ENCODE assay signal across 15 cellular contexts in the genomic region with DNA sequence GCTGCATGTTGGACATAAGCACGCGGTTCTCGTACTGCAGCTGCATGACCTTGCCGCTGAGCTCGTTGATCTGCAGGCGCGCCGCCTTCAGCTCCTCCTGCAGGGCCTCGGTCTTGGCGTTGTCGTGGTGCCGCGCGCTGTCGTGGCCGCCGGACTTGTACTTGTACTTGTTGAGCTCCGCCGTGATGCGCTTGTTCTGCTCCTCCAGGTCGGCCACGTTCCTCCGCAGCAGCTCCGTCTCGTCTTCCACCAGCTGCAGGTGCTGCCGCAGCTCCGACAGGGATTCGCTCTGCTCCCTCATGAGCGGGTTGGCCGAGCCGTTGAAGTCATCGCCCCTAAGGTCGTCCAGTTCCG. TPM values are rescaled to one million over a fixed set of nuclear protein-coding genes. Genes with fewer than 3 reads are reported as not detected.
DNase-seq lines count a peak whose midpoint lies in the region; ATAC-seq and TF ChIP-seq lines count a peak whose summit lies in the region.
"Had no signal": no experiment of that assay in that cellular context is flagged by ENCODE, and none has a peak within 500 bp of the region (broad histone marks: within the 10 kb centered on the region; RNA-seq: fewer than 3 reads in every experiment).

No MANE protein-coding gene starts in this region.

- ATAC-seq in Right ventricle myocardium superior (ENCODE audit: poor library complexity) (no peak), RWPE2 (ENCODE audit: low read depth) (no peak), aorta (ENCODE audit: low FRiP score) (no peak), HG03565 (IDR thresholded peaks at IDR 0.05; ENCODE audit: unreplicated experiment) (no peak)
- ATAC-seq: A549 had no signal

- H3K4me1 ChIP-seq in right atrium auricular region (no peaks in the 10 kb centered on the region), RWPE2 (ENCODE audit: insufficient read depth, poor library complexity, severe bottlenecking) (no peaks in the 10 kb centered on the region), aorta (ENCODE audit: control insufficient read depth in 1 of 2, insufficient read depth in 2 of 2, low read length in 2 of 2) (no peaks in the 10 kb centered on the region)

- H3K27ac ChIP-seq in right atrium auricular region (no peak overlapping the region), RWPE2 (ENCODE audit: poor library complexity, severe bottlenecking) (no peak overlapping the region), aorta (ENCODE audit: low read depth in 1 of 2, low read length in 2 of 2) (no peak overlapping the region)
- H3K27ac ChIP-seq: A549 had no signal

- no peaks in the 10 kb centered on the region for H3K27me3 ChIP-seq in right atrium auricular region
- H3K27me3 ChIP-seq in RWPE2 (ENCODE audit: insufficient read depth, poor library complexity, severe bottlenecking): no peaks in the 10 kb centered on the region
- H3K27me3 ChIP-seq in aorta (ENCODE audit: control insufficient read depth in 1 of 2, insufficient read depth in 2 of 2, low read length in 1 of 2): no peaks in the 10 kb centered on the region
- H3K27me3 ChIP-seq: MG63 had no signal

- H3K9me3 ChIP-seq in right atrium auricular region: no peaks in the 10 kb centered on the region
- H3K9me3 ChIP-seq in RWPE2 (ENCODE audit: severe bottlenecking): no peaks in the 10 kb centered on the region
- no peaks in the 10 kb centered on the region for H3K9me3 ChIP-seq in aorta (ENCODE audit: control insufficient read depth, low read length)
- H3K9me3 ChIP-seq: A549, MG63 had no signal

- peak; percentile 39 for DNase-seq in Right ventricle myocardium superior
- DNase-seq in right atrium auricular region (ENCODE audit: low spot score): no peak
- peak; percentile 62 for DNase-seq in RWPE2 (ENCODE audit: low spot score)
- DNase-seq in fibroblast of villous mesenchyme (ENCODE audit: low read depth): no peak
- DNase-seq in aorta: peak; percentile 44 to 77
- no peak for DNase-seq in GM19240 (ENCODE audit: insufficient read length, low spot score)
- DNase-seq: GOT3, MG63, NCI-H1092 treated with DMSO at 0.1 percent for 48 hours, NCI-H1694, NCI-H345 had no signal

- 80 to 85% methylated on average over 34 of the region's 34 CpGs for WGBS in aorta, 2 donors

- TF ChIP-seq CTCF in right atrium auricular region (IDR thresholded peaks at IDR 0.05) (no peak), RWPE2 (IDR thresholded peaks at IDR 0.05; ENCODE audit: poor library complexity, severe bottlenecking) (no peak), fibroblast of villous mesenchyme (IDR thresholded peaks at IDR 0.05; ENCODE audit: insufficient read depth, low read depth, low read length) (no peak)

- no peak overlapping the region for H3K4me3 ChIP-seq in right atrium auricular region
- no peak overlapping the region for H3K4me3 ChIP-seq in RWPE2 (ENCODE audit: severe bottlenecking)
- H3K4me3 ChIP-seq in fibroblast of villous mesenchyme (ENCODE audit: low read depth, low read length): peak overlapping the region; percentile 6
- H3K4me3 ChIP-seq in aorta (ENCODE audit: low read length in 2 of 2): no peak overlapping the region
- H3K4me3 ChIP-seq: A549, MG63 had no signal

- H3K36me3 ChIP-seq in right atrium auricular region (no peaks in the 10 kb centered on the region), RWPE2 (ENCODE audit: low read depth) (no peaks in the 10 kb centered on the region), aorta (ENCODE audit: control insufficient read depth in 1 of 2, insufficient read depth in 2 of 2, low read length in 1 of 2) (no peaks in the 10 kb centered on the region)
- H3K36me3 ChIP-seq: MG63 had no signal

- intact Hi-C loops in Right ventricle myocardium superior (cut with DNase I): no loop called here
- intact Hi-C loops in aorta (cut with DNase I): no loop called here

RNA-seq across cellular contexts. Expression of a gene that starts 16.6 kb away (rescaled TPM):
- 3.1 TPM for total RNA-seq in Right ventricle myocardium superior
- 1 to 10 TPM; 1.5 to 1.8 TPM for total RNA-seq in right atrium auricular region
- 0.64 and 1.3 TPM in 2 replicates for total RNA-seq in fibroblast of villous mesenchyme
- total RNA-seq in aorta: 1 to 10 TPM; 1.9 to 6.2 TPM
- 1 to 10 TPM in 1 of 2 donors, under 1 TPM in 1; 0.63 to 4.2 TPM for polyA plus RNA-seq in aorta
- total RNA-seq: G401 had no signal
- polyA plus RNA-seq: CD14-positive monocyte had no signal

Comparison
In these comparisons a context has a peak if more than half of its experiments do, and no peak if none do; other contexts are left out.
1. DNase-seq: peak in Right ventricle myocardium superior (single experiment), RWPE2 (single experiment) and aorta (2 of 2); none in right atrium auricular region (single experiment), fibroblast of villous mesenchyme (single experiment) and GM19240 (single experiment).